8 cellular contexts compared by ENCODE assay signal in genomic region chr11:17077240-17077519, GRCh38. TPM values are rescaled to one million over a fixed set of nuclear protein-coding genes. Genes with fewer than 3 reads are reported as not detected.
DNase-seq lines count a peak whose midpoint lies in the region; ATAC-seq and TF ChIP-seq lines count a peak whose summit lies in the region.

No MANE protein-coding gene starts in this region.

- H3K36me3 Mint-ChIP-seq in HFFc6 (ENCODE audit: low read depth) (peaks cover 46% of the 10 kb centered on the region), neural progenitor cell (peaks cover 22% of the 10 kb centered on the region)

- H3K36me3 ChIP-seq in RWPE2 (ENCODE audit: low read depth) (peaks cover 44% of the 10 kb centered on the region), esophagus (ENCODE audit: control insufficient read depth in 2 of 2, insufficient read depth in 2 of 2, low read length in 1 of 2) (peaks cover 0 to 4% of the 10 kb centered on the region in 2 donors), neural progenitor cell (peaks cover 12% of the 10 kb centered on the region)

- DNase-seq in HFFc6 (peak; percentile 6), RWPE2 (ENCODE audit: low spot score) (no peak), neural progenitor cell (ENCODE audit: low spot score) (no peak), hippocampal formation (lab: John Stamatoyannopoulos, UW) (no peak), GM10248 (ENCODE audit: extremely low spot score) (no peak)

- peaks cover 48% of the 10 kb centered on the region for H3F3A ChIP-seq in neural progenitor cell (ENCODE audit: low read depth)

- WGBS in esophagus, 2 donors: 0% methylated on average over 20 of the region's 20 CpGs

- H3K27me3 Mint-ChIP-seq in HFFc6 (ENCODE audit: insufficient read depth): peaks cover 5% of the 10 kb centered on the region
- no peaks in the 10 kb centered on the region for H3K27me3 Mint-ChIP-seq in neural progenitor cell (ENCODE audit: insufficient read depth, low read depth)

- peak overlapping the region; percentile 97 for H3K27ac Mint-ChIP-seq in HFFc6
- H3K27ac Mint-ChIP-seq in neural progenitor cell: peak overlapping the region; percentile 94

- H3K4me3 ChIP-seq in RWPE2 (ENCODE audit: severe bottlenecking) (peak overlapping the region; percentile 87), esophagus (ENCODE audit: low read depth in 1 of 2, low read length in 2 of 2) (peak overlapping the region; percentile 76 to 93), neural progenitor cell (peak overlapping the region; percentile 89)

- peak overlapping the region; percentile 83 for H2AFZ ChIP-seq in neural progenitor cell (replicated peaks)

- peaks cover 29% of the 10 kb centered on the region for H4K20me1 ChIP-seq in neural progenitor cell (ENCODE audit: low read depth)

- H3K9me3 ChIP-seq in RWPE2 (ENCODE audit: severe bottlenecking) (no peaks in the 10 kb centered on the region), esophagus (ENCODE audit: control insufficient read depth in 2 of 2, insufficient read depth in 1 of 2, low read depth in 1 of 2, low read length in 1 of 2) (no peaks in the 10 kb centered on the region), neural progenitor cell (ENCODE audit: low read depth) (no peaks in the 10 kb centered on the region)

- H3K4me1 Mint-ChIP-seq in HFFc6 (ENCODE audit: low read depth): peaks cover 34% of the 10 kb centered on the region
- H3K4me1 Mint-ChIP-seq in neural progenitor cell: peaks cover 28% of the 10 kb centered on the region

- POLR2A ChIA-PET in GM10248 (lab: Yijun Ruan, JAX): interaction anchor here (0.6 to 0.9 kb wide), 9 partner anchors 97 to 724 kb away, joined by 3 to 8 read pairs (median 4); no protein-coding TSS in a partner anchor

- H3K27ac ChIP-seq in RWPE2 (ENCODE audit: poor library complexity, severe bottlenecking) (peak overlapping the region; percentile 63), esophagus (ENCODE audit: low read depth in 2 of 2, low read length in 1 of 2) (peak overlapping the region; percentile 84 to 89), neural progenitor cell (peak overlapping the region; percentile 40)

- peaks cover 3% of the 10 kb centered on the region; the same call in 1 of the 2 replicates for H3K9me3 Mint-ChIP-seq in HFFc6
- peaks cover 2% of the 10 kb centered on the region for H3K9me3 Mint-ChIP-seq in neural progenitor cell

- peaks cover 34% of the 10 kb centered on the region for H3K79me2 ChIP-seq in neural progenitor cell (ENCODE audit: low read depth)

- H3K27me3 ChIP-seq in RWPE2 (ENCODE audit: insufficient read depth, poor library complexity, severe bottlenecking) (no peaks in the 10 kb centered on the region), esophagus (ENCODE audit: control insufficient read depth in 1 of 2, insufficient read depth in 2 of 2, low read length in 2 of 2) (no peaks in the 10 kb centered on the region), neural progenitor cell (no peaks in the 10 kb centered on the region)

- ATAC-seq in GM18520 (IDR thresholded peaks at IDR 0.05; ENCODE audit: unreplicated experiment) (peak; percentile 5), RWPE2 (ENCODE audit: low read depth) (peak; percentile 1; the same call in 1 of the 3 replicates), HG03565 (IDR thresholded peaks at IDR 0.05; ENCODE audit: unreplicated experiment) (no peak)

- H3K9ac ChIP-seq in neural progenitor cell: peak overlapping the region; percentile 91

- CTCF ChIA-PET in GM10248 (lab: Yijun Ruan, JAX): interaction anchor here (2.9 kb wide), 1 partner anchor 14 kb away, joined by 13 read pairs; no protein-coding TSS in a partner anchor

- TF ChIP-seq CTCF in HFFc6 (IDR thresholded peaks at IDR 0.05) (no peak), RWPE2 (IDR thresholded peaks at IDR 0.05; ENCODE audit: poor library complexity, severe bottlenecking) (no peak), neural progenitor cell (IDR thresholded peaks at IDR 0.05) (no peak), GM10248 (IDR thresholded peaks at IDR 0.05; ENCODE audit: control extremely low read depth, extremely low read depth, low read depth, missing control alignments) (no peak)

- H3K4me1 ChIP-seq in RWPE2 (ENCODE audit: insufficient read depth, poor library complexity, severe bottlenecking) (peaks cover 10% of the 10 kb centered on the region), esophagus (ENCODE audit: control insufficient read depth in 2 of 2, insufficient read depth in 2 of 2, low read length in 1 of 2) (peaks cover 2 to 5% of the 10 kb centered on the region in 2 donors), neural progenitor cell (peaks cover 11% of the 10 kb centered on the region)

- H3K4me3 Mint-ChIP-seq in HFFc6 (peak overlapping the region; percentile 99), neural progenitor cell (peak overlapping the region; percentile 99)

- peak overlapping the region; percentile 97 for H3K4me2 ChIP-seq in neural progenitor cell

RNA-seq across cellular contexts. Expression of gene RPS13, which starts 0.3 kb away (rescaled TPM):
- 1,000 to 10,000 TPM in 5 of 6 experiments, 100 to 1,000 TPM in 1; 965 to 1,115 (median 1,072) TPM for total RNA-seq in HFFc6 (2021; fragmentation: NEBNext Ultra II Directional; extraction: Animal tissue kit (Norgen Biotek cat#: 25700))
- 1,000 to 10,000 TPM; 1,256 to 1,933 TPM for polyA plus RNA-seq in esophagus
- total RNA-seq in neural progenitor cell (ENCODE audit: low replicate concordance): 1,334 and 1,918 TPM in 2 replicates
